ENCODE assay signal across 25 cellular contexts in genomic region chr20:32406701-32407100, GRCh38. TPM values are rescaled to one million over a fixed set of nuclear protein-coding genes. Genes with fewer than 3 reads are reported as not detected.
DNase-seq lines count a peak whose midpoint lies in the region; ATAC-seq, FAIRE-seq and TF ChIP-seq lines count a peak whose summit lies in the region.
"Had no signal": no experiment of that assay in that cellular context is flagged by ENCODE, and none has a peak within 500 bp of the region (broad histone marks: within the 10 kb centered on the region; RNA-seq: fewer than 3 reads in every experiment).

No MANE protein-coding gene starts in this region.

- H3K27ac ChIP-seq in DND-41 (ENCODE audit: low read length) = peak overlapping the region; percentile 9
- H3K27ac ChIP-seq: A549, lower lobe of right lung, Peyer's patch, SJSA1, stomach, transverse colon had no signal

- no peak overlapping the region for H3K4me3 Mint-ChIP-seq in activated T-cell treated with anti-CD3 and anti-CD28 coated beads, Interleukin-2, amount 50 U/mL, for 24 hours
- H3K4me3 Mint-ChIP-seq in activated T-helper 2 cell treated with anti-CD3 and anti-CD28 coated beads, Interferon-gamma antibody, Interleukin-2, Interleukin-4, amounts not matched to agents 10 μg/mL and 5 μg/mL and 100 μg/mL, durations not matched to agents 14 hours and 24 hours and 36 hours (ENCODE audit: low read depth) = no peak overlapping the region
- no peak overlapping the region for H3K4me3 Mint-ChIP-seq in progenitor cell of endocrine pancreas (ENCODE audit: low read depth)
- H3K4me3 Mint-ChIP-seq in osteocyte (ENCODE audit: unreplicated experiment) = no peak overlapping the region

- ATAC-seq in DND-41 (ENCODE audit: insufficient read depth, low read depth) = no peak
- ATAC-seq: A549, lower lobe of right lung had no signal

- TF ChIP-seq CTCF in DND-41 (IDR thresholded peaks at IDR 0.05; ENCODE audit: borderline replicate concordance, extremely low read depth, low read length, poor library complexity, severe bottlenecking) = no peak
- TF ChIP-seq CTCF in progenitor cell of endocrine pancreas (IDR thresholded peaks at IDR 0.05; ENCODE audit: unreplicated experiment) = no peak
- TF ChIP-seq CTCF in osteocyte (IDR thresholded peaks at IDR 0.05) = no peak

- intact Hi-C loops in activated T-helper 2 cell treated with anti-CD3 and anti-CD28 coated beads, Interferon-gamma antibody, Interleukin-2, Interleukin-4, amounts not matched to agents 10 μg/mL and 5 μg/mL and 100 μg/mL, durations not matched to agents 14 hours and 24 hours and 36 hours (cut with micrococcal nuclease) = loop anchor here (2.0 kb wide), 1 partner anchor 20 kb away; no protein-coding TSS in a partner anchor

- H3K9me3 ChIP-seq in DND-41 (ENCODE audit: insufficient read depth, low read length, severe bottlenecking) = no peaks in the 10 kb centered on the region
- H3K9me3 ChIP-seq: A549, BE2C, lower lobe of right lung, Peyer's patch, SJSA1, stomach, transverse colon had no signal

- FAIRE-seq in HTR-8/SVneo (lab: Jason Lieb, UNC) = no peak
- FAIRE-seq: A549, G401.6, GM18507 had no signal

- H4K20me1 ChIP-seq in DND-41 (ENCODE audit: insufficient read depth, low read length) = peaks cover 50% of the 10 kb centered on the region

- no peaks in the 10 kb centered on the region for H3K27me3 Mint-ChIP-seq in activated T-cell treated with anti-CD3 and anti-CD28 coated beads, Interleukin-2, amount 50 U/mL, for 24 hours
- no peaks in the 10 kb centered on the region for H3K27me3 Mint-ChIP-seq in activated T-helper 2 cell treated with anti-CD3 and anti-CD28 coated beads, Interferon-gamma antibody, Interleukin-2, Interleukin-4, amounts not matched to agents 10 μg/mL and 5 μg/mL and 100 μg/mL, durations not matched to agents 14 hours and 24 hours and 36 hours (ENCODE audit: low read depth)
- H3K27me3 Mint-ChIP-seq in progenitor cell of endocrine pancreas (no peaks in the 10 kb centered on the region), osteocyte (ENCODE audit: unreplicated experiment) (no peaks in the 10 kb centered on the region)

- no peak for DNase-seq in activated T-cell treated with anti-CD3 and anti-CD28 coated beads, Interleukin-2, amount 50 U/mL, for 24 hours
- no peak for DNase-seq in activated T-cell treated with anti-CD3 and anti-CD28 coated beads for 4 hours
- no peak for DNase-seq in DND-41
- no peak for DNase-seq in activated T-helper 2 cell treated with anti-CD3 and anti-CD28 coated beads, Interferon-gamma antibody, Interleukin-2, Interleukin-4, amounts not matched to agents 10 μg/mL and 5 μg/mL and 100 μg/mL, durations not matched to agents 14 hours and 24 hours and 36 hours (ENCODE audit: low spot score)
- no peak for DNase-seq in progenitor cell of endocrine pancreas (ENCODE audit: low spot score, unreplicated experiment)
- no peak for DNase-seq in hypothalamus (lab: John Stamatoyannopoulos, UW)
- DNase-seq in osteocyte (ENCODE audit: extremely low spot score, unreplicated experiment) = no peak
- no peak for DNase-seq in HTR-8/SVneo (ENCODE audit: insufficient read length, low spot score)
- DNase-seq: amygdala; BE2C; cortex of kidney; DMS 273 treated with DMSO at 0.1 percent for 48 hours; lower lobe of right lung; NCI-H1417 treated with DMSO at 0.1 percent for 48 hours; NCI-H510A treated with DMSO at 0.1 percent for 48 hours; NK-92 treated with Interleukin-12 subunit alpha and Interleukin-12 subunit beta, amount 100 ng/mL, for 24 hours; stomach; transverse colon had no signal

- no peaks in the 10 kb centered on the region for H3K27me3 ChIP-seq in DND-41 (ENCODE audit: insufficient read depth, low read length, poor library complexity)
- H3K27me3 ChIP-seq: BE2C, Peyer's patch, SJSA1, stomach, transverse colon had no signal

- peaks cover 64% of the 10 kb centered on the region for H3K36me3 Mint-ChIP-seq in activated T-cell treated with anti-CD3 and anti-CD28 coated beads, Interleukin-2, amount 50 U/mL, for 24 hours (ENCODE audit: low read depth)
- peaks cover 49% of the 10 kb centered on the region for H3K36me3 Mint-ChIP-seq in activated T-helper 2 cell treated with anti-CD3 and anti-CD28 coated beads, Interferon-gamma antibody, Interleukin-2, Interleukin-4, amounts not matched to agents 10 μg/mL and 5 μg/mL and 100 μg/mL, durations not matched to agents 14 hours and 24 hours and 36 hours (ENCODE audit: low read depth)
- H3K36me3 Mint-ChIP-seq in progenitor cell of endocrine pancreas (ENCODE audit: insufficient read depth) (peaks cover 12% of the 10 kb centered on the region), osteocyte (ENCODE audit: unreplicated experiment) (peaks cover 14% of the 10 kb centered on the region)

- no peak overlapping the region for H3K4me3 ChIP-seq in DND-41 (ENCODE audit: low read depth in 1 of 2, low read length in 2 of 2)
- H3K4me3 ChIP-seq: A549, lower lobe of right lung, Peyer's patch, SJSA1, smooth muscle cell, stomach, transverse colon had no signal

- peak overlapping the region; percentile 38 for H3K4me2 ChIP-seq in DND-41 (ENCODE audit: insufficient read depth, low read length)
- H3K4me2 ChIP-seq: A549, smooth muscle cell had no signal

- H3K4me1 Mint-ChIP-seq in activated T-cell treated with anti-CD3 and anti-CD28 coated beads, Interleukin-2, amount 50 U/mL, for 24 hours (ENCODE audit: low read depth) = peaks cover 62% of the 10 kb centered on the region
- peaks cover 24% of the 10 kb centered on the region for H3K4me1 Mint-ChIP-seq in activated T-helper 2 cell treated with anti-CD3 and anti-CD28 coated beads, Interferon-gamma antibody, Interleukin-2, Interleukin-4, amounts not matched to agents 10 μg/mL and 5 μg/mL and 100 μg/mL, durations not matched to agents 14 hours and 24 hours and 36 hours (ENCODE audit: low read depth)
- H3K4me1 Mint-ChIP-seq in progenitor cell of endocrine pancreas (ENCODE audit: low read depth) (peaks cover 2% of the 10 kb centered on the region), osteocyte (ENCODE audit: unreplicated experiment) (peaks cover 6% of the 10 kb centered on the region)

- peak overlapping the region; percentile 89 for H3K27ac Mint-ChIP-seq in activated T-cell treated with anti-CD3 and anti-CD28 coated beads, Interleukin-2, amount 50 U/mL, for 24 hours
- H3K27ac Mint-ChIP-seq in activated T-helper 2 cell treated with anti-CD3 and anti-CD28 coated beads, Interferon-gamma antibody, Interleukin-2, Interleukin-4, amounts not matched to agents 10 μg/mL and 5 μg/mL and 100 μg/mL, durations not matched to agents 14 hours and 24 hours and 36 hours = peak overlapping the region; percentile 89
- H3K27ac Mint-ChIP-seq in progenitor cell of endocrine pancreas (peak overlapping the region; percentile 3), osteocyte (ENCODE audit: unreplicated experiment) (no peak overlapping the region)

- H2AFZ ChIP-seq in DND-41 (ENCODE audit: low read depth, low read length) = no peak overlapping the region

- H3K79me2 ChIP-seq in DND-41 (ENCODE audit: insufficient read depth, low read length) = peaks cover 97% of the 10 kb centered on the region

- H3K4me1 ChIP-seq in DND-41 (ENCODE audit: insufficient read depth, low read length) = peaks cover 29% of the 10 kb centered on the region
- H3K4me1 ChIP-seq: A549, BE2C, lower lobe of right lung, Peyer's patch, SJSA1, transverse colon had no signal

- no peaks in the 10 kb centered on the region for H3K9me3 Mint-ChIP-seq in activated T-cell treated with anti-CD3 and anti-CD28 coated beads, Interleukin-2, amount 50 U/mL, for 24 hours
- no peaks in the 10 kb centered on the region for H3K9me3 Mint-ChIP-seq in activated T-helper 2 cell treated with anti-CD3 and anti-CD28 coated beads, Interferon-gamma antibody, Interleukin-2, Interleukin-4, amounts not matched to agents 10 μg/mL and 5 μg/mL and 100 μg/mL, durations not matched to agents 14 hours and 24 hours and 36 hours
- H3K9me3 Mint-ChIP-seq in progenitor cell of endocrine pancreas (ENCODE audit: low read depth) = no peaks in the 10 kb centered on the region
- H3K9me3 Mint-ChIP-seq in osteocyte (ENCODE audit: unreplicated experiment) = no peaks in the 10 kb centered on the region
- H3K9me3 Mint-ChIP-seq: T-helper 1 cell treated with Interleukin-12 subunit alpha and Interleukin-12 subunit beta and Interleukin-4 antibody, amounts not matched to agents 30 μg/mL and 1 μg/mL, for 36 hours had no signal

- no peak overlapping the region for H3K9ac ChIP-seq in DND-41 (ENCODE audit: low read depth, low read length)

- H3K36me3 ChIP-seq in DND-41 (ENCODE audit: insufficient read depth, low read length) = peaks cover 47% of the 10 kb centered on the region
- H3K36me3 ChIP-seq: Peyer's patch, transverse colon had no signal

RNA-seq across cellular contexts. Expression of gene ASXL1, which starts 48.6 kb away (rescaled TPM):
- total RNA-seq in activated T-helper 2 cell treated with anti-CD3 and anti-CD28 coated beads, Interferon-gamma antibody, Interleukin-2, Interleukin-4, amounts not matched to agents 10 μg/mL and 5 μg/mL and 100 μg/mL, durations not matched to agents 14 hours and 24 hours and 36 hours = 141 and 145 TPM in 2 replicates
- total RNA-seq in progenitor cell of endocrine pancreas (189 and 201 TPM in 2 replicates), osteocyte (76.8 and 79.6 TPM in 2 replicates)
